12 cellular contexts compared by ENCODE assay signal in the genomic region with DNA sequence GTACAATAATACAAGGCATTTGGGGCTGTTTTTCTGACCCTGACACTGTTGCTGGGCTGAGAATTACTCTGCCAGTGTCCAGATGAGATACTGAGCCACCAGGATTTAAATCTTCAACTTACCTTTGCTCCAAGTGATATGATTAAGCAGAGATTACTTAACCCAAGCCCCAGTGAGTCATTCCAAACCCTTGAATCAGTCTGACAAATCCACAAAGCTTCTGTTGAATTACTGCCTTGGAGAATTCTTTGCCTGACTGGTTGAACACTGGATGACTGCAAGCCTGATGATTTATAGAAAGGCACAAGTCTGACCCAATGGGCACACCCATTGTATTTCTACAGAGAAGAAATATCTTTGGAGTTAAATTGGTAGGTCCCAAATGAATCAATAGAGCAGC.
DNase-seq lines count a peak whose midpoint lies in the region; ATAC-seq and TF ChIP-seq lines count a peak whose summit lies in the region.
"Had no signal": no experiment of that assay in that cellular context is flagged by ENCODE, and none has a peak within 500 bp of the region (broad histone marks: within the 10 kb centered on the region; RNA-seq: fewer than 3 reads in every experiment).

No MANE protein-coding gene starts in this region.

- peaks cover 39% of the 10 kb centered on the region for H3K4me1 ChIP-seq in RWPE2 (ENCODE audit: insufficient read depth, poor library complexity, severe bottlenecking)

- ATAC-seq in RWPE2 (ENCODE audit: low read depth), result peak; percentile 95
- ATAC-seq in stimulated activated naive B cell treated with anti-CD40 and anti-IgM and Interleukin-4, amounts not matched to agents 10 μg/mL and 1 μg/mL and 100 μg/mL, for 72 hours (replicated peaks), result peak; percentile 33 to 55
- no peak for ATAC-seq in GM21528 (IDR thresholded peaks at IDR 0.05; ENCODE audit: low FRiP score, unreplicated experiment)
- ATAC-seq: heart left ventricle had no signal

- peaks cover 0 to 10% of the 10 kb centered on the region in 2 donors for H3K9me3 Mint-ChIP-seq in stimulated activated naive B cell treated with anti-CD40 and anti-IgM and Interleukin-4, amounts not matched to agents 10 μg/mL and 1 μg/mL and 100 μg/mL, for 72 hours

- H3K27me3 Mint-ChIP-seq in stimulated activated naive B cell treated with anti-CD40 and anti-IgM and Interleukin-4, amounts not matched to agents 10 μg/mL and 1 μg/mL and 100 μg/mL, for 72 hours, result peaks cover 5 to 9% of the 10 kb centered on the region in 2 donors
- H3K27me3 Mint-ChIP-seq: activated naive CD8-positive, alpha-beta T cell had no signal

- H3K36me3 Mint-ChIP-seq in stimulated activated naive B cell treated with anti-CD40 and anti-IgM and Interleukin-4, amounts not matched to agents 10 μg/mL and 1 μg/mL and 100 μg/mL, for 72 hours, result no peaks in the 10 kb centered on the region
- H3K36me3 Mint-ChIP-seq: activated naive CD8-positive, alpha-beta T cell had no signal

- DNase-seq in GOT3 (lab: John Stamatoyannopoulos, UW) (peak; percentile 13), RWPE2 (ENCODE audit: low spot score) (peak; percentile 59), fibroblast of the conjunctiva (ENCODE audit: low read depth) (peak; percentile 84), DMS 273 treated with DMSO at 0.1 percent for 48 hours (lab: John Stamatoyannopoulos, UW) (no peak), SK-N-DZ (ENCODE audit: low spot score) (no peak)
- no peak for DNase-seq in stimulated activated naive B cell treated with anti-CD40 and anti-IgM and Interleukin-4, amounts not matched to agents 10 μg/mL and 1 μg/mL and 100 μg/mL, for 72 hours
- DNase-seq: heart left ventricle, NCI-H1436, T-helper 9 cell had no signal

- H3K36me3 ChIP-seq in RWPE2 (ENCODE audit: low read depth), result no peaks in the 10 kb centered on the region
- H3K36me3 ChIP-seq: heart left ventricle had no signal

- no peak overlapping the region for H3K4me3 Mint-ChIP-seq in stimulated activated naive B cell treated with anti-CD40 and anti-IgM and Interleukin-4, amounts not matched to agents 10 μg/mL and 1 μg/mL and 100 μg/mL, for 72 hours
- H3K4me3 Mint-ChIP-seq: activated naive CD8-positive, alpha-beta T cell; neural crest cell had no signal

- no peaks in the 10 kb centered on the region for H3K27me3 ChIP-seq in RWPE2 (ENCODE audit: insufficient read depth, poor library complexity, severe bottlenecking)
- H3K27me3 ChIP-seq: heart left ventricle had no signal

- no peak overlapping the region for H3K27ac Mint-ChIP-seq in stimulated activated naive B cell treated with anti-CD40 and anti-IgM and Interleukin-4, amounts not matched to agents 10 μg/mL and 1 μg/mL and 100 μg/mL, for 72 hours
- H3K27ac Mint-ChIP-seq: activated naive CD8-positive, alpha-beta T cell had no signal

- peak overlapping the region; percentile 78 for H3K27ac ChIP-seq in RWPE2 (ENCODE audit: poor library complexity, severe bottlenecking)
- H3K27ac ChIP-seq: heart left ventricle had no signal

- no peaks in the 10 kb centered on the region for H3K9me3 ChIP-seq in RWPE2 (ENCODE audit: severe bottlenecking)
- H3K9me3 ChIP-seq: heart left ventricle had no signal

- no peak for TF ChIP-seq CTCF in RWPE2 (IDR thresholded peaks at IDR 0.05; ENCODE audit: poor library complexity, severe bottlenecking)

- H3K4me3 ChIP-seq in RWPE2 (ENCODE audit: severe bottlenecking), result no peak overlapping the region
- H3K4me3 ChIP-seq: heart left ventricle had no signal

- H3K4me1 Mint-ChIP-seq in stimulated activated naive B cell treated with anti-CD40 and anti-IgM and Interleukin-4, amounts not matched to agents 10 μg/mL and 1 μg/mL and 100 μg/mL, for 72 hours, result peaks cover 7 to 9% of the 10 kb centered on the region in 2 donors

Comparison
In these comparisons a context has a peak if more than half of its experiments do, and no peak if none do; other contexts are left out.
1. DNase-seq: peak in GOT3 (single experiment), RWPE2 (single experiment) and fibroblast of the conjunctiva (single experiment); none in stimulated activated naive B cell treated with anti-CD40 and anti-IgM and Interleukin-4, amounts not matched to agents 10 μg/mL and 1 μg/mL and 100 μg/mL, for 72 hours (single experiment), DMS 273 treated with DMSO at 0.1 percent for 48 hours (single experiment) and SK-N-DZ (single experiment).